Comparison of ENCODE assay signal across 18 cellular contexts in the genomic region with DNA sequence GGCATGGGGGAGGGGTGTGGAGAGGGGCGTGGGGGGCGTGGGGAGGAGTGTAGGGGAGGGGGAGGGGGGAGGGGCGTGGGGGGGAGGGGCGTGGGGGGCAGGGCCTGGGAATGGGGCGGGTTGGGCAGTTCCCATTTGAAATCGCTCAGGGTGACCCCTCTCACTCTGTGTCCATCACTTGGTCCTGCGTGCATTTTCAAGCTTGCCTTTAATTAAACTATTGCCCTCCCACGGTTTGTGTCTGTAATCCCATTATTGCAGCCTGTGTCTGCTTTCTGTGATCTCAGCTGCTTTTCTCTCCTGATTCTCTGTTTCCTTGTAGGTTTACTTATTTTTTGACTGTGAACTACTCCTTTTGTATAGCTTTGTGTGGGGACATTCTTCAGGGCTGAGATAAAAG. TPM values are rescaled to one million over a fixed set of nuclear protein-coding genes. Genes with fewer than 3 reads are reported as not detected.
DNase-seq lines count a peak whose midpoint lies in the region; ATAC-seq and TF ChIP-seq lines count a peak whose summit lies in the region.
"Had no signal": no experiment of that assay in that cellular context is flagged by ENCODE, and none has a peak within 500 bp of the region (broad histone marks: within the 10 kb centered on the region; RNA-seq: fewer than 3 reads in every experiment).

No MANE protein-coding gene starts in this region.

- H2AFZ ChIP-seq in SK-N-SH (ENCODE audit: low read depth) = no peak overlapping the region

- CTCF ChIA-PET in SK-N-SH (lab: Yijun Ruan, JAX) = interaction anchor here (1.1 to 1.6 kb wide), 5 partner anchors 10 to 77 kb away, joined by 3 to 4 read pairs (median 4); no protein-coding TSS in a partner anchor

- no peaks in the 10 kb centered on the region for H3K36me3 ChIP-seq in SK-N-SH (replicated peaks in 1 of 2; ENCODE audit: control insufficient read depth in 1 of 2, insufficient read depth in 2 of 2, low read length in 1 of 2)
- H3K36me3 ChIP-seq: SJSA1 had no signal

- H3K9me3 ChIP-seq in SK-N-SH = no peaks in the 10 kb centered on the region
- H3K9me3 ChIP-seq: A549, Caco-2 had no signal

- no peak overlapping the region for H3K27ac ChIP-seq in SK-N-SH (ENCODE audit: low read depth in 2 of 2, low read length in 1 of 2)
- H3K27ac ChIP-seq: A549, SJSA1 had no signal

- peaks cover 5% of the 10 kb centered on the region for H3F3A ChIP-seq in SK-N-SH (replicated peaks; ENCODE audit: insufficient read depth)

- H3K4me1 ChIP-seq in SK-N-SH (ENCODE audit: control insufficient read depth in 1 of 2, insufficient read depth in 2 of 2, low read depth in 1 of 2, low read length in 1 of 2) = peaks cover 5 to 6% of the 10 kb centered on the region in 2 experiments; a peak in 2 of 4 replicates
- H3K4me1 ChIP-seq: A549, Caco-2, SJSA1 had no signal

- POLR2A ChIA-PET in SK-N-SH (lab: Yijun Ruan, JAX) = no interaction called here

- TF ChIP-seq CTCF in SK-N-SH (IDR thresholded peaks at IDR 0.05) (no peak), mesothelial cell of epicardium (IDR thresholded peaks at IDR 0.05; ENCODE audit: unreplicated experiment) (no peak)

- no peak overlapping the region; a peak in 1 of 4 replicates for H3K4me3 ChIP-seq in SK-N-SH (ENCODE audit: low read depth in 2 of 2, low read length in 1 of 2)
- H3K4me3 ChIP-seq: SJSA1 had no signal

- DNase-seq in SK-N-SH (peak; percentile 53), SK-N-DZ (ENCODE audit: low spot score) (peak; percentile 40), mesothelial cell of epicardium (ENCODE audit: low spot score in 2 of 2, unreplicated experiment in 2 of 2) (no peak)
- DNase-seq: Caco-2, DMS79 treated with DMSO at 0.1 percent for 48 hours, GOT3, Karpas-422, MM.1S, NCI-H1105, NCI-H1694 treated with DMSO at 0.1 percent for 48 hours, PC-3 had no signal

- no peaks in the 10 kb centered on the region for H3K27me3 ChIP-seq in SK-N-SH (ENCODE audit: insufficient read depth)
- H3K27me3 ChIP-seq: SJSA1 had no signal

- ATAC-seq in SK-N-SH treated with all-trans-retinoic acid at 6 μM for 48 hours = no peak
- ATAC-seq in HG03159 (IDR thresholded peaks at IDR 0.05; ENCODE audit: unreplicated experiment) = no peak
- no peak for ATAC-seq in GM21515 (IDR thresholded peaks at IDR 0.05; ENCODE audit: unreplicated experiment)
- ATAC-seq in HG03025 (IDR thresholded peaks at IDR 0.05; ENCODE audit: low FRiP score, unreplicated experiment) = no peak
- ATAC-seq: PC-3 had no signal

- H3K4me3 Mint-ChIP-seq in mesothelial cell of epicardium = peak overlapping the region; percentile 3

- H3K4me2 ChIP-seq in SK-N-SH = no peak overlapping the region

- no peaks in the 10 kb centered on the region for H3K79me2 ChIP-seq in SK-N-SH (ENCODE audit: insufficient read depth)

- H3K4me1 Mint-ChIP-seq in mesothelial cell of epicardium = peaks cover 7% of the 10 kb centered on the region

- no peaks in the 10 kb centered on the region for H3K9me2 ChIP-seq in SK-N-SH

- no peaks in the 10 kb centered on the region for H4K20me1 ChIP-seq in SK-N-SH (ENCODE audit: insufficient read depth)

- WGBS in SK-N-SH (ENCODE audit: low lambda C conversion rate) = under 1% methylated on average over 4 of the region's 8 CpGs

- peaks cover 2% of the 10 kb centered on the region for H3K36me3 Mint-ChIP-seq in mesothelial cell of epicardium

- H3K27me3 Mint-ChIP-seq in mesothelial cell of epicardium (ENCODE audit: low read depth) = peaks cover 90% of the 10 kb centered on the region

- no peak overlapping the region for H3K9ac ChIP-seq in SK-N-SH

- no peak for TF ChIP-seq EP300 in SK-N-SH (IDR thresholded peaks at IDR 0.05; ENCODE audit: borderline replicate concordance in 1 of 2, low read depth in 1 of 2, low read length in 1 of 2)

- TF ChIP-seq RAD21 in SK-N-SH (IDR thresholded peaks at IDR 0.05; ENCODE audit: low read length) = no peak

- peaks cover 10% of the 10 kb centered on the region for H3K9me3 Mint-ChIP-seq in mesothelial cell of epicardium

- H3K27ac Mint-ChIP-seq in mesothelial cell of epicardium = no peak overlapping the region

TF ChIP-seq in SK-N-SH, 30 proteins besides CTCF, POLR2A, EP300 and RAD21 (continues in another document):
- TF ChIP-seq, protein P1, sequence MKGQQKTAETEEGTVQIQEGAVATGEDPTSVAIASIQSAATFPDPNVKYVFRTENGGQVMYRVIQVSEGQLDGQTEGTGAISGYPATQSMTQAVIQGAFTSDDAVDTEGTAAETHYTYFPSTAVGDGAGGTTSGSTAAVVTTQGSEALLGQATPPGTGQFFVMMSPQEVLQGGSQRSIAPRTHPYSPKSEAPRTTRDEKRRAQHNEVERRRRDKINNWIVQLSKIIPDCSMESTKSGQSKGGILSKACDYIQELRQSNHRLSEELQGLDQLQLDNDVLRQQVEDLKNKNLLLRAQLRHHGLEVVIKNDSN (IDR thresholded peaks at IDR 0.05; ENCODE audit: borderline replicate concordance, low read depth) = no peak
- no peak for TF ChIP-seq MEF2A (IDR thresholded peaks at IDR 0.05; ENCODE audit: borderline replicate concordance, low read depth)
- TF ChIP-seq, protein P2, sequence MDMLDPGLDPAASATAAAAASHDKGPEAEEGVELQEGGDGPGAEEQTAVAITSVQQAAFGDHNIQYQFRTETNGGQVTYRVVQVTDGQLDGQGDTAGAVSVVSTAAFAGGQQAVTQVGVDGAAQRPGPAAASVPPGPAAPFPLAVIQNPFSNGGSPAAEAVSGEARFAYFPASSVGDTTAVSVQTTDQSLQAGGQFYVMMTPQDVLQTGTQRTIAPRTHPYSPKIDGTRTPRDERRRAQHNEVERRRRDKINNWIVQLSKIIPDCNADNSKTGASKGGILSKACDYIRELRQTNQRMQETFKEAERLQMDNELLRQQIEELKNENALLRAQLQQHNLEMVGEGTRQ (IDR thresholded peaks at IDR 0.05; ENCODE audit: borderline replicate concordance, low read depth, low read length) = no peak
- TF ChIP-seq, protein P3, sequence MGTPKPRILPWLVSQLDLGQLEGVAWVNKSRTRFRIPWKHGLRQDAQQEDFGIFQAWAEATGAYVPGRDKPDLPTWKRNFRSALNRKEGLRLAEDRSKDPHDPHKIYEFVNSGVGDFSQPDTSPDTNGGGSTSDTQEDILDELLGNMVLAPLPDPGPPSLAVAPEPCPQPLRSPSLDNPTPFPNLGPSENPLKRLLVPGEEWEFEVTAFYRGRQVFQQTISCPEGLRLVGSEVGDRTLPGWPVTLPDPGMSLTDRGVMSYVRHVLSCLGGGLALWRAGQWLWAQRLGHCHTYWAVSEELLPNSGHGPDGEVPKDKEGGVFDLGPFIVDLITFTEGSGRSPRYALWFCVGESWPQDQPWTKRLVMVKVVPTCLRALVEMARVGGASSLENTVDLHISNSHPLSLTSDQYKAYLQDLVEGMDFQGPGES (IDR thresholded peaks at IDR 0.05; ENCODE audit: low read depth, low read length) = no peak

TF ChIP-seq in SK-N-SH treated with all-trans-retinoic acid at 6 μM for 48 hours, 23 proteins besides CTCF, POLR2A, EP300 and RAD21 (continues in another document):
- no peak for TF ChIP-seq BACH2 (CRISPR knock-in tag; IDR thresholded peaks at IDR 0.05; ENCODE audit: borderline replicate concordance)
- TF ChIP-seq, protein P4, sequence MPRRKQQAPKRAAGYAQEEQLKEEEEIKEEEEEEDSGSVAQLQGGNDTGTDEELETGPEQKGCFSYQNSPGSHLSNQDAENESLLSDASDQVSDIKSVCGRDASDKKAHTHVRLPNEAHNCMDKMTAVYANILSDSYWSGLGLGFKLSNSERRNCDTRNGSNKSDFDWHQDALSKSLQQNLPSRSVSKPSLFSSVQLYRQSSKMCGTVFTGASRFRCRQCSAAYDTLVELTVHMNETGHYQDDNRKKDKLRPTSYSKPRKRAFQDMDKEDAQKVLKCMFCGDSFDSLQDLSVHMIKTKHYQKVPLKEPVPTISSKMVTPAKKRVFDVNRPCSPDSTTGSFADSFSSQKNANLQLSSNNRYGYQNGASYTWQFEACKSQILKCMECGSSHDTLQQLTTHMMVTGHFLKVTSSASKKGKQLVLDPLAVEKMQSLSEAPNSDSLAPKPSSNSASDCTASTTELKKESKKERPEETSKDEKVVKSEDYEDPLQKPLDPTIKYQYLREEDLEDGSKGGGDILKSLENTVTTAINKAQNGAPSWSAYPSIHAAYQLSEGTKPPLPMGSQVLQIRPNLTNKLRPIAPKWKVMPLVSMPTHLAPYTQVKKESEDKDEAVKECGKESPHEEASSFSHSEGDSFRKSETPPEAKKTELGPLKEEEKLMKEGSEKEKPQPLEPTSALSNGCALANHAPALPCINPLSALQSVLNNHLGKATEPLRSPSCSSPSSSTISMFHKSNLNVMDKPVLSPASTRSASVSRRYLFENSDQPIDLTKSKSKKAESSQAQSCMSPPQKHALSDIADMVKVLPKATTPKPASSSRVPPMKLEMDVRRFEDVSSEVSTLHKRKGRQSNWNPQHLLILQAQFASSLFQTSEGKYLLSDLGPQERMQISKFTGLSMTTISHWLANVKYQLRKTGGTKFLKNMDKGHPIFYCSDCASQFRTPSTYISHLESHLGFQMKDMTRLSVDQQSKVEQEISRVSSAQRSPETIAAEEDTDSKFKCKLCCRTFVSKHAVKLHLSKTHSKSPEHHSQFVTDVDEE (CRISPR knock-in tag; IDR thresholded peaks at IDR 0.05) = no peak
- TF ChIP-seq GLIS3 (CRISPR knock-in tag; IDR thresholded peaks at IDR 0.05) = no peak
- TF ChIP-seq, protein P5, sequence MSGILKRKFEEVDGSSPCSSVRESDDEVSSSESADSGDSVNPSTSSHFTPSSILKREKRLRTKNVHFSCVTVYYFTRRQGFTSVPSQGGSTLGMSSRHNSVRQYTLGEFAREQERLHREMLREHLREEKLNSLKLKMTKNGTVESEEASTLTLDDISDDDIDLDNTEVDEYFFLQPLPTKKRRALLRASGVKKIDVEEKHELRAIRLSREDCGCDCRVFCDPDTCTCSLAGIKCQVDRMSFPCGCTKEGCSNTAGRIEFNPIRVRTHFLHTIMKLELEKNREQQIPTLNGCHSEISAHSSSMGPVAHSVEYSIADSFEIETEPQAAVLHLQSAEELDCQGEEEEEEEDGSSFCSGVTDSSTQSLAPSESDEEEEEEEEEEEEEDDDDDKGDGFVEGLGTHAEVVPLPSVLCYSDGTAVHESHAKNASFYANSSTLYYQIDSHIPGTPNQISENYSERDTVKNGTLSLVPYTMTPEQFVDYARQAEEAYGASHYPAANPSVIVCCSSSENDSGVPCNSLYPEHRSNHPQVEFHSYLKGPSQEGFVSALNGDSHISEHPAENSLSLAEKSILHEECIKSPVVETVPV (CRISPR knock-in tag; IDR thresholded peaks at IDR 0.05) = no peak

RNA-seq across cellular contexts. Expression of a gene that starts 1.3 kb away (rescaled TPM):
- polyA plus RNA-seq in SK-N-SH (2012; rRNA removed) = not detected in 2 replicates
- not detected in 2 replicates for polyA plus RNA-seq in SK-N-SH (2012; cell fraction: cytosol; rRNA removed)
- not detected in 2 replicates for polyA plus RNA-seq in SK-N-SH (2012; cell fraction: nucleus; rRNA removed)
- polyA plus RNA-seq in SK-N-DZ (2014; cell fraction: cytosol; rRNA removed) = not detected in 2 replicates
- polyA plus RNA-seq in SK-N-DZ (2014; cell fraction: nucleus; rRNA removed) = not detected in 2 replicates
- total RNA-seq in mesothelial cell of epicardium = not detected in 3 replicates
- total RNA-seq: Caco-2, NCI-H460, PC-3, SJSA1 had no signal
- polyA plus RNA-seq: A549 had no signal

RNA-seq across cellular contexts. Expression of a gene that starts 46.6 kb away (rescaled TPM):
- polyA plus RNA-seq in SK-N-SH (2012; rRNA removed) = 0.08 TPM in 1 of 2 replicates, not detected in the other
- 0.05 TPM in 1 of 2 replicates, not detected in the other for polyA plus RNA-seq in SK-N-SH (2012; cell fraction: cytosol; rRNA removed)
- 0.19 and 0.27 TPM in 2 replicates for polyA plus RNA-seq in SK-N-SH (2012; cell fraction: nucleus; rRNA removed)
- polyA plus RNA-seq in SK-N-DZ (2014; cell fraction: cytosol; rRNA removed) = 0.15 TPM in 1 of 2 replicates, not detected in the other
- 0.21 and 0.38 TPM in 2 replicates for polyA plus RNA-seq in SK-N-DZ (2014; cell fraction: nucleus; rRNA removed)
- not detected in 3 replicates for total RNA-seq in mesothelial cell of epicardium
- total RNA-seq: Caco-2, NCI-H460, PC-3, SJSA1 had no signal
- polyA plus RNA-seq: A549 had no signal

Comparison
In these comparisons a context has a peak if more than half of its experiments do, and no peak if none do; other contexts are left out.
1. DNase-seq: peak in SK-N-SH (single experiment) and SK-N-DZ (single experiment); none in mesothelial cell of epicardium (0 of 2).